19 cellular contexts compared by ENCODE assay signal in genomic region chr16:89707695-89708094, GRCh38. TPM values are rescaled to one million over a fixed set of nuclear protein-coding genes. Genes with fewer than 3 reads are reported as not detected.
DNase-seq lines count a peak whose midpoint lies in the region; ATAC-seq, FAIRE-seq and TF ChIP-seq lines count a peak whose summit lies in the region.
"Had no signal": no experiment of that assay in that cellular context is flagged by ENCODE, and none has a peak within 500 bp of the region (broad histone marks: within the 10 kb centered on the region; RNA-seq: fewer than 3 reads in every experiment).

No MANE protein-coding gene starts in this region.

- intact Hi-C loops in IMR-90 (cut with micrococcal nuclease) (no loop called here), PC-3 (cut with micrococcal nuclease) (loop anchor here (10.0 kb wide), 1 partner anchor 107 kb away; the partner anchor contains the start of gene FANCA), pancreas (cut with DNase I) (loop anchor here in 2 of 3 donors (5.0 kb wide), 1 partner anchor 90 kb away; no protein-coding TSS in a partner anchor)

- H4K20me1 ChIP-seq in IMR-90 (ENCODE audit: insufficient read depth, low read length) = no peaks in the 10 kb centered on the region; the same call in 1 of the 2 replicates
- H4K20me1 ChIP-seq in H1 (replicated peaks in 1 of 2; ENCODE audit: control insufficient read depth in 1 of 2, insufficient read depth in 2 of 2, low read length in 2 of 2) = peaks cover 0 to 5% of the 10 kb centered on the region in 2 experiments
- no peaks in the 10 kb centered on the region for H4K20me1 ChIP-seq in PC-3 (ENCODE audit: low read length)

- H2BK5ac ChIP-seq in IMR-90 (ENCODE audit: low read depth, low read length, poor library complexity, severe bottlenecking) = no peak overlapping the region
- H2BK5ac ChIP-seq in H1 (ENCODE audit: low read depth, low read length) = no peak overlapping the region

- H2AK5ac ChIP-seq in IMR-90 (ENCODE audit: low read depth, low read length) (no peak overlapping the region), H1 (ENCODE audit: low read depth, low read length) (0 out of 2 replicates have a peak overlapping the region, but pooled peaks have one; percentile 4)

- TF ChIP-seq POLR2A in IMR-90 (IDR thresholded peaks at IDR 0.05; ENCODE audit: low read depth, low read length) (no peak), H1 (IDR thresholded peaks at IDR 0.05; ENCODE audit: control extremely low read depth in 1 of 2, low read depth in 2 of 2, low read length in 2 of 2) (no peak)

- no TSS peak for BruUV-seq in IMR-90 (replicated peaks; lab: Mats Ljungman, UMichigan)
- BruUV-seq in PC-3 (replicated peaks; lab: Mats Ljungman, UMichigan) = no TSS peak

- H2BK15ac ChIP-seq in IMR-90 (ENCODE audit: low read depth, low read length) (no peak overlapping the region), H1 (ENCODE audit: low read length) (peak overlapping the region; percentile 92; the same call in 1 of the 2 replicates)

- TF ChIP-seq EP300 in H1 (IDR thresholded peaks at IDR 0.05; ENCODE audit: borderline replicate concordance in 1 of 2, low read depth in 2 of 2, low read length in 2 of 2) = no peak

- no peak overlapping the region for H3K27ac ChIP-seq in IMR-90 (ENCODE audit: insufficient read depth, low read length)
- H3K27ac ChIP-seq in H1 (ENCODE audit: low read depth, low read length) = no peak overlapping the region
- H3K27ac ChIP-seq in PC-3 (ENCODE audit: low read length) = no peak overlapping the region
- no peak overlapping the region for H3K27ac ChIP-seq in pancreas
- H3K27ac ChIP-seq: GM23248 had no signal

- H3K79me2 ChIP-seq in H1 (ENCODE audit: control insufficient read depth in 1 of 2, insufficient read depth in 2 of 2, low read length in 2 of 2) (no peaks in the 10 kb centered on the region), PC-3 (ENCODE audit: low read length) (peaks cover 10% of the 10 kb centered on the region)

- TF ChIP-seq CTCF in IMR-90 (conservative IDR thresholded peaks at IDR 0.05; ENCODE audit: low read depth, low read length) (no peak), H1 (IDR thresholded peaks at IDR 0.05; ENCODE audit: control extremely low read depth in 1 of 3, insufficient read depth in 1 of 3, low read depth in 1 of 3, low read length in 3 of 3) (no peak), PC-3 (conservative IDR thresholded peaks at IDR 0.05; ENCODE audit: low read depth, low read length) (no peak), pancreas (IDR thresholded peaks at IDR 0.05) (no peak)

- no peak overlapping the region for H3K4me3 ChIP-seq in IMR-90 (ENCODE audit: insufficient read depth, low read depth, low read length)
- no peak overlapping the region for H3K4me3 ChIP-seq in H1 (ENCODE audit: extremely low read depth in 1 of 4, insufficient read depth in 2 of 4, low read depth in 3 of 4, low read length in 4 of 4)
- no peak overlapping the region for H3K4me3 ChIP-seq in PC-3 (ENCODE audit: low read length)
- H3K4me3 ChIP-seq in pancreas = no peak overlapping the region
- H3K4me3 ChIP-seq: GM23248 had no signal

- peak overlapping the region; percentile 50 for H2AK9ac ChIP-seq in IMR-90 (replicated peaks; ENCODE audit: low read depth, low read length, poor library complexity)

- H3K9me3 ChIP-seq in IMR-90 (ENCODE audit: control insufficient read depth, insufficient read depth, low read length) = no peaks in the 10 kb centered on the region
- no peaks in the 10 kb centered on the region for H3K9me3 ChIP-seq in H1 (ENCODE audit: insufficient read depth in 2 of 2, low read depth in 1 of 2, low read length in 1 of 2)
- H3K9me3 ChIP-seq in PC-3 (ENCODE audit: low read length) = no peaks in the 10 kb centered on the region
- H3K9me3 ChIP-seq in pancreas = no peaks in the 10 kb centered on the region

- H3K4ac ChIP-seq in IMR-90 (ENCODE audit: low read depth, low read length) = no peak overlapping the region
- no peak overlapping the region for H3K4ac ChIP-seq in H1 (replicated peaks; ENCODE audit: insufficient read length, low read depth, low read length)

- no peaks in the 10 kb centered on the region for H3K79me1 ChIP-seq in IMR-90 (ENCODE audit: low read depth in 1 of 2, low read length in 2 of 2)
- H3K79me1 ChIP-seq in H1 (ENCODE audit: low read depth, low read length) = no peaks in the 10 kb centered on the region

- H2BK12ac ChIP-seq in H1 (ENCODE audit: low read depth, low read length) = 0 out of 2 replicates have a peak overlapping the region, but pooled peaks have one; percentile 50

- no peak for ATAC-seq in IMR-90 (ENCODE audit: low read depth)
- no peak for ATAC-seq in PC-3
- ATAC-seq in pancreas = no peak

- POLR2A ChIA-PET in IMR-90 (lab: Charles Lee; ENCODE audit: unreplicated experiment) (no interaction called here), H1 (lab: Charles Lee; ENCODE audit: partially characterized antibody) (interaction anchor here (0.6 to 16.7 kb wide), 5 partner anchors 7 to 166 kb away, joined by 3 to 193 read pairs (median 36); partner anchors contain the start of genes TCF25 and VPS9D1), PC-3 (lab: Charles Lee; ENCODE audit: unreplicated experiment) (no interaction called here)

- DNase-seq in 8988T = peak; percentile 65
- no peak for DNase-seq in IMR-90
- DNase-seq in H1 (ENCODE audit: low read depth in 1 of 2, low spot score in 2 of 2) = no peak
- no peak for DNase-seq in PC-3
- DNase-seq in NCI-H510A (lab: John Stamatoyannopoulos, UW) = no peak
- no peak for DNase-seq in pancreas
- DNase-seq: GM23248, HCEC 1CT, MV-4-11, NCI-H1105 treated with DMSO at 0.1 percent for 48 hours, NCI-H2029 treated with DMSO at 0.1 percent for 48 hours, NCI-H226, NCI-H524 treated with DMSO at 0.1 percent for 48 hours, NCI-H82, SHP77 had no signal

- no peak overlapping the region for H3K14ac ChIP-seq in IMR-90 (replicated peaks; ENCODE audit: low read depth, low read length)
- no peak overlapping the region for H3K14ac ChIP-seq in H1 (ENCODE audit: insufficient read length)

- H2BK120ac ChIP-seq in IMR-90 (ENCODE audit: low read depth, low read length) (no peak overlapping the region), H1 (replicated peaks; ENCODE audit: low read depth, low read length) (no peak overlapping the region)

- H3K9me2 ChIP-seq in PC-3 (replicated peaks; ENCODE audit: low read length) = no peaks in the 10 kb centered on the region

- TF ChIP-seq RAD21 in IMR-90 (IDR thresholded peaks at IDR 0.05; ENCODE audit: low read length) (no peak), H1 (IDR thresholded peaks at IDR 0.05 in 1 of 2, conservative IDR thresholded peaks at IDR 0.05 in 1 of 2; ENCODE audit: low read depth in 2 of 2, low read length in 2 of 2) (no peak)

- H3K4me2 ChIP-seq in IMR-90 (ENCODE audit: low read depth, low read length) = no peak overlapping the region
- no peak overlapping the region for H3K4me2 ChIP-seq in H1 (ENCODE audit: insufficient read depth in 1 of 2, low read depth in 2 of 2, low read length in 2 of 2)
- H3K4me2 ChIP-seq in PC-3 (ENCODE audit: low read length) = no peak overlapping the region

- 93% methylated on average over 5 of the region's 9 CpGs; no CpG with 5 or more reads in 1 of the 2 experiments for WGBS in IMR-90 (ENCODE audit: extremely low coverage in 2 of 2, insufficient read length in 1 of 2), 2 experiments
- WGBS in H1 (ENCODE audit: extremely low coverage in 1 of 2, insufficient coverage in 1 of 2, insufficient read length in 1 of 2, insufficient replicate concordance in 2 of 2, low coverage in 1 of 2, low lambda C conversion rate in 2 of 2, missing lambda C conversion rate in 1 of 2), 2 experiments = 92% methylated on average over 9 of the region's 9 CpGs; no CpG with 5 or more reads in 1 of the 2 experiments
- WGBS in pancreas, 2 donors = 86 to 88% methylated on average over 9 of the region's 9 CpGs

- H4K91ac ChIP-seq in IMR-90 (ENCODE audit: insufficient read depth, low read depth, low read length) (no peak overlapping the region), H1 (replicated peaks; ENCODE audit: insufficient read length, low read length) (no peak overlapping the region)

- dilution Hi-C loops in IMR-90 (cut with HindIII; ENCODE audit: low sequenced_read_pairs, unreplicated experiment) = no loop called here

- FAIRE-seq in H1 (lab: Jason Lieb, UNC) (no peak), pancreas (lab: Jason Lieb, UNC) (no peak)
- FAIRE-seq: A204.1, G401.6, GM18507, HTR-8/SVneo had no signal

- no peak overlapping the region for H4K8ac ChIP-seq in IMR-90 (ENCODE audit: low read depth in 2 of 2, low read length in 2 of 2)
- H4K8ac ChIP-seq in H1 (ENCODE audit: extremely low read depth, insufficient read depth, low read length) = no peak overlapping the region

- H3K27me3 ChIP-seq in IMR-90 (ENCODE audit: control insufficient read depth, insufficient read depth, low read length) = no peaks in the 10 kb centered on the region
- H3K27me3 ChIP-seq in H1 (replicated peaks in 1 of 4; ENCODE audit: control insufficient read depth in 3 of 4, extremely low read depth in 1 of 4, insufficient read depth in 3 of 4, low read length in 3 of 4) = peaks cover 0 to 9% (median 2%) of the 10 kb centered on the region in 4 experiments; a peak in 3 of 7 replicates
- H3K27me3 ChIP-seq in PC-3 (ENCODE audit: low read length) = no peaks in the 10 kb centered on the region
- no peaks in the 10 kb centered on the region for H3K27me3 ChIP-seq in pancreas

- H3K36me3 ChIP-seq in IMR-90 (ENCODE audit: control insufficient read depth, insufficient read depth, low read length) = peaks cover 15% of the 10 kb centered on the region; the same call in 1 of the 2 replicates
- no peaks in the 10 kb centered on the region for H3K36me3 ChIP-seq in H1 (ENCODE audit: control insufficient read depth in 2 of 4, insufficient read depth in 4 of 4, low read length in 3 of 4)
- no peaks in the 10 kb centered on the region for H3K36me3 ChIP-seq in PC-3 (ENCODE audit: low read depth, low read length)
- no peaks in the 10 kb centered on the region for H3K36me3 ChIP-seq in pancreas

- H3K23ac ChIP-seq in IMR-90 (ENCODE audit: low read depth, low read length) (no peak overlapping the region), H1 (ENCODE audit: insufficient read length) (no peak overlapping the region)

- no peak overlapping the region for H4K5ac ChIP-seq in IMR-90 (ENCODE audit: low read depth, low read length)
- no peak overlapping the region for H4K5ac ChIP-seq in H1 (ENCODE audit: insufficient read length, low read depth, low read length)

- H3K4me1 ChIP-seq in IMR-90 (ENCODE audit: control insufficient read depth, insufficient read depth, low read length) (peaks cover 6% of the 10 kb centered on the region), H1 (replicated peaks in 1 of 4; ENCODE audit: control insufficient read depth in 3 of 4, insufficient read depth in 4 of 4, low read length in 3 of 4) (peaks cover 0 to 18% (median 12%) of the 10 kb centered on the region in 4 experiments; a peak in 6 of 7 replicates), PC-3 (ENCODE audit: insufficient read depth, low read length) (no peaks in the 10 kb centered on the region), pancreas (peaks cover 0 to 4% (median 0%) of the 10 kb centered on the region in 3 donors)

- no peaks in the 10 kb centered on the region for H3F3A ChIP-seq in PC-3 (ENCODE audit: low read length, unreplicated experiment)

- CTCF ChIA-PET in IMR-90 (lab: Yijun Ruan, JAX) = no interaction called here
- CTCF ChIA-PET in H1 (lab: Charles Lee; ENCODE audit: partially characterized antibody) = interaction anchor here (0.6 to 7.2 kb wide), 10 partner anchors 7 to 203 kb away, joined by 3 to 69 read pairs (median 4); partner anchors contain the start of gene SPATA2L
- CTCF ChIA-PET in PC-3 (lab: Charles Lee) = no interaction called here

- H2AFZ ChIP-seq in IMR-90 (replicated peaks; ENCODE audit: low read length, poor library complexity) = no peak overlapping the region
- H2AFZ ChIP-seq in H1 (ENCODE audit: low read length) = no peak overlapping the region
- H2AFZ ChIP-seq in PC-3 (ENCODE audit: low read length) = no peak overlapping the region
- H2AFZ ChIP-seq: GM23248 had no signal

- no peaks in the 10 kb centered on the region for H3K9me1 ChIP-seq in IMR-90 (ENCODE audit: insufficient read depth, low read length)

- peaks cover 3% of the 10 kb centered on the region; the same call in 1 of the 2 replicates for H3K23me2 ChIP-seq in H1 (ENCODE audit: low read depth, low read length)

- in situ Hi-C loops in IMR-90 (cut with MboI; ENCODE audit: low sequenced_read_pairs) = no loop called here

- H2BK20ac ChIP-seq in IMR-90 (ENCODE audit: low read depth, low read length) (no peak overlapping the region), H1 (ENCODE audit: low read length) (no peak overlapping the region)

- H3K9ac ChIP-seq in IMR-90 (ENCODE audit: low read depth, low read length) (no peak overlapping the region), H1 (replicated peaks in 1 of 4; ENCODE audit: extremely low read depth in 1 of 4, low read depth in 3 of 4, low read length in 3 of 4) (no peak overlapping the region), PC-3 (ENCODE audit: low read length) (no peak overlapping the region)
- H3K9ac ChIP-seq: GM23248 had no signal

- H3K18ac ChIP-seq in IMR-90 (ENCODE audit: low read depth, low read length) = no peak overlapping the region
- no peak overlapping the region for H3K18ac ChIP-seq in H1 (ENCODE audit: extremely low read depth, low read length)

- H3K56ac ChIP-seq in IMR-90 (ENCODE audit: extremely low read depth, insufficient read depth, low read length) = no peak overlapping the region
- H3K56ac ChIP-seq in H1 (replicated peaks; ENCODE audit: insufficient read length, low read depth, low read length) = no peak overlapping the region

RNA-seq across cellular contexts. Expression of gene SPATA2L, which starts 6.2 kb away (rescaled TPM):
- 4.8 and 5.0 TPM in 2 replicates for total RNA-seq in IMR-90 (2012; rRNA removed)
- polyA plus RNA-seq in IMR-90 (2012; rRNA removed) = 6.9 and 8.8 TPM in 2 replicates
- polyA plus RNA-seq in IMR-90 (2012; cell fraction: cytosol; rRNA removed) = 11.7 and 14.7 TPM in 2 replicates
- 5.4 and 20.5 TPM in 2 replicates for polyA plus RNA-seq in IMR-90 (2012; cell fraction: nucleus; rRNA removed; ENCODE audit: low replicate concordance)
- total RNA-seq in H1 (2021; fragmentation: NEBNext Ultra II Directional; extraction: Animal tissue kit (Norgen Biotek cat#: 25700)) = 12.5 and 12.7 TPM in 2 replicates
- 9.3 and 17.7 TPM in 2 replicates for polyA plus RNA-seq in H1 (2011; rRNA removed)
- 13.4 TPM for polyA plus RNA-seq in H1 (2011; cell fraction: cytosol; rRNA removed)
- 16.3 TPM for polyA plus RNA-seq in H1 (2011; cell fraction: nucleus; rRNA removed)
- polyA plus RNA-seq in H1 (2012, experiment 1 of 2) = 5.2 to 10.1 TPM (median 9.8 TPM) in 4 replicates
- polyA plus RNA-seq in H1 (2012, experiment 2 of 2) = 10.5 TPM
- polyA plus RNA-seq in H1 (2013, experiment 1 of 2) = 5.4 TPM
- 4.9 TPM for polyA plus RNA-seq in H1 (2013, experiment 2 of 2)
- polyA minus RNA-seq in H1 (2011; rRNA and poly(A)+ RNA removed) = 3.4 and 3.5 TPM in 2 replicates
- 9.9 TPM for polyA minus RNA-seq in H1 (2011; cell fraction: cytosol; rRNA and poly(A)+ RNA removed)
- 16.0 TPM for polyA minus RNA-seq in H1 (2011; cell fraction: nucleus; rRNA and poly(A)+ RNA removed)
- total RNA-seq in PC-3 (2014; rRNA removed) = 12.2 and 21.5 TPM in 2 replicates
- 10 to 100 TPM in 4 of 6 donors, 1 to 10 TPM in 2; 9.2 to 22.3 (median 11.1) TPM for total RNA-seq in pancreas
- 10 to 100 TPM; 14.8 to 16.6 TPM for polyA plus RNA-seq in pancreas

RNA-seq across cellular contexts. Expression of gene VPS9D1, which starts 13.0 kb away (rescaled TPM):
- total RNA-seq in IMR-90 (2012; rRNA removed) = 1.8 and 1.9 TPM in 2 replicates
- polyA plus RNA-seq in IMR-90 (2012; rRNA removed) = 20.3 and 27.0 TPM in 2 replicates
- polyA plus RNA-seq in IMR-90 (2012; cell fraction: cytosol; rRNA removed) = 11.0 and 11.5 TPM in 2 replicates
- 98.5 and 189 TPM in 2 replicates for polyA plus RNA-seq in IMR-90 (2012; cell fraction: nucleus; rRNA removed; ENCODE audit: low replicate concordance)
- 5.4 and 5.8 TPM in 2 replicates for total RNA-seq in H1 (2021; fragmentation: NEBNext Ultra II Directional; extraction: Animal tissue kit (Norgen Biotek cat#: 25700))
- 2.9 and 6.0 TPM in 2 replicates for polyA plus RNA-seq in H1 (2011; rRNA removed)
- 4.7 TPM for polyA plus RNA-seq in H1 (2011; cell fraction: cytosol; rRNA removed)
- 26.8 TPM for polyA plus RNA-seq in H1 (2011; cell fraction: nucleus; rRNA removed)
- polyA plus RNA-seq in H1 (2012, experiment 1 of 2) = 3.1 to 5.6 TPM (median 5.0 TPM) in 4 replicates
- 3.6 TPM for polyA plus RNA-seq in H1 (2012, experiment 2 of 2)
- 2.7 TPM for polyA plus RNA-seq in H1 (2013, experiment 1 of 2)
- polyA plus RNA-seq in H1 (2013, experiment 2 of 2) = 2.2 TPM
- 1.1 and 1.4 TPM in 2 replicates for polyA minus RNA-seq in H1 (2011; rRNA and poly(A)+ RNA removed)
- 1.8 TPM for polyA minus RNA-seq in H1 (2011; cell fraction: cytosol; rRNA and poly(A)+ RNA removed)
- polyA minus RNA-seq in H1 (2011; cell fraction: nucleus; rRNA and poly(A)+ RNA removed) = 4.0 TPM
- 4.4 and 6.7 TPM in 2 replicates for total RNA-seq in PC-3 (2014; rRNA removed)
- total RNA-seq in pancreas = 1 to 10 TPM; 3.9 to 7.5 (median 5.6) TPM
- 10 to 100 TPM; 27.3 to 30.1 TPM for polyA plus RNA-seq in pancreas

RNA-seq across cellular contexts. Expression of gene ZNF276, which starts 13.6 kb away (rescaled TPM):
- total RNA-seq in IMR-90 (2012; rRNA removed) (4.1 and 4.2 TPM in 2 replicates), PC-3 (2014; rRNA removed) (30.1 and 32.7 TPM in 2 replicates), pancreas (10 to 100 TPM in 4 of 6 donors, 1 to 10 TPM in 2; 7.9 to 18.7 (median 10.7) TPM)
- polyA plus RNA-seq in IMR-90 (2012; rRNA removed) (18.6 and 19.1 TPM in 2 replicates), H1 (2011; rRNA removed) (6.4 and 10.0 TPM in 2 replicates), pancreas (10 to 100 TPM; 29.1 to 49.3 TPM)
- polyA plus RNA-seq in IMR-90 (2012; cell fraction: cytosol; rRNA removed) = 4.2 and 9.3 TPM in 2 replicates
- polyA plus RNA-seq in IMR-90 (2012; cell fraction: nucleus; rRNA removed; ENCODE audit: low replicate concordance) = 87.7 and 168 TPM in 2 replicates
- 9.3 and 9.6 TPM in 2 replicates for total RNA-seq in H1 (2021; fragmentation: NEBNext Ultra II Directional; extraction: Animal tissue kit (Norgen Biotek cat#: 25700))
- polyA plus RNA-seq in H1 (2011; cell fraction: cytosol; rRNA removed) = 8.0 TPM
- polyA plus RNA-seq in H1 (2011; cell fraction: nucleus; rRNA removed) = 32.3 TPM
- 7.8 to 13.8 TPM (median 13.0 TPM) in 4 replicates for polyA plus RNA-seq in H1 (2012, experiment 1 of 2)
- 3.1 TPM for polyA plus RNA-seq in H1 (2012, experiment 2 of 2)
- 3.9 TPM for polyA plus RNA-seq in H1 (2013, experiment 1 of 2)
- 3.3 TPM for polyA plus RNA-seq in H1 (2013, experiment 2 of 2)
- 4.4 and 6.2 TPM in 2 replicates for polyA minus RNA-seq in H1 (2011; rRNA and poly(A)+ RNA removed)
- polyA minus RNA-seq in H1 (2011; cell fraction: cytosol; rRNA and poly(A)+ RNA removed) = 11.2 TPM
- 11.4 TPM for polyA minus RNA-seq in H1 (2011; cell fraction: nucleus; rRNA and poly(A)+ RNA removed)

RNA-seq across cellular contexts. Expression of gene CDK10, which starts 21.2 kb away (rescaled TPM):
- total RNA-seq in IMR-90 (2012; rRNA removed) (18.6 and 19.5 TPM in 2 replicates), PC-3 (2014; rRNA removed) (50.0 and 51.1 TPM in 2 replicates), pancreas (10 to 100 TPM; 33.7 to 92.7 (median 51.3) TPM)
- polyA plus RNA-seq in IMR-90 (2012; rRNA removed) (61.8 and 65.3 TPM in 2 replicates), H1 (2011; rRNA removed) (49.5 and 87.5 TPM in 2 replicates), pancreas (100 to 1,000 TPM; 224 to 253 TPM)
- polyA plus RNA-seq in IMR-90 (2012; cell fraction: cytosol; rRNA removed) = 36.5 and 41.9 TPM in 2 replicates
- polyA plus RNA-seq in IMR-90 (2012; cell fraction: nucleus; rRNA removed; ENCODE audit: low replicate concordance) = 292 and 559 TPM in 2 replicates
- 76.8 and 83.9 TPM in 2 replicates for total RNA-seq in H1 (2021; fragmentation: NEBNext Ultra II Directional; extraction: Animal tissue kit (Norgen Biotek cat#: 25700))
- 91.7 TPM for polyA plus RNA-seq in H1 (2011; cell fraction: cytosol; rRNA removed)
- 406 TPM for polyA plus RNA-seq in H1 (2011; cell fraction: nucleus; rRNA removed)
- polyA plus RNA-seq in H1 (2012, experiment 1 of 2) = 82.0 to 144 TPM (median 116 TPM) in 4 replicates
- 45.2 TPM for polyA plus RNA-seq in H1 (2012, experiment 2 of 2)
- polyA plus RNA-seq in H1 (2013, experiment 1 of 2) = 49.2 TPM
- polyA plus RNA-seq in H1 (2013, experiment 2 of 2) = 43.1 TPM
- 36.6 and 43.1 TPM in 2 replicates for polyA minus RNA-seq in H1 (2011; rRNA and poly(A)+ RNA removed)
- polyA minus RNA-seq in H1 (2011; cell fraction: cytosol; rRNA and poly(A)+ RNA removed) = 64.7 TPM
- polyA minus RNA-seq in H1 (2011; cell fraction: nucleus; rRNA and poly(A)+ RNA removed) = 58.6 TPM

RNA-seq across cellular contexts. Expression of gene SPATA33, which starts 50.1 kb away (rescaled TPM):
- total RNA-seq in IMR-90 (2012; rRNA removed) (0.90 and 1.1 TPM in 2 replicates), PC-3 (2014; rRNA removed) (7.9 and 10.1 TPM in 2 replicates), pancreas (1 to 10 TPM; 2.4 to 6.3 (median 3.3) TPM)
- polyA plus RNA-seq in IMR-90 (2012; rRNA removed) (3.2 and 3.4 TPM in 2 replicates), H1 (2011; rRNA removed) (5.4 and 8.4 TPM in 2 replicates), pancreas (1 to 10 TPM; 8.3 to 9.3 TPM)
- polyA plus RNA-seq in IMR-90 (2012; cell fraction: cytosol; rRNA removed) = 1.8 and 2.4 TPM in 2 replicates
- polyA plus RNA-seq in IMR-90 (2012; cell fraction: nucleus; rRNA removed; ENCODE audit: low replicate concordance) = 7.6 and 17.1 TPM in 2 replicates
- 13.5 and 16.9 TPM in 2 replicates for total RNA-seq in H1 (2021; fragmentation: NEBNext Ultra II Directional; extraction: Animal tissue kit (Norgen Biotek cat#: 25700))
- 6.2 TPM for polyA plus RNA-seq in H1 (2011; cell fraction: cytosol; rRNA removed)
- 7.4 TPM for polyA plus RNA-seq in H1 (2011; cell fraction: nucleus; rRNA removed)
- 6.9 to 11.5 TPM (median 10.4 TPM) in 4 replicates for polyA plus RNA-seq in H1 (2012, experiment 1 of 2)
- 7.0 TPM for polyA plus RNA-seq in H1 (2012, experiment 2 of 2)
- polyA plus RNA-seq in H1 (2013, experiment 1 of 2) = 14.6 TPM
- 15.6 TPM for polyA plus RNA-seq in H1 (2013, experiment 2 of 2)
- 6.0 TPM in 2 replicates for polyA minus RNA-seq in H1 (2011; rRNA and poly(A)+ RNA removed)
- polyA minus RNA-seq in H1 (2011; cell fraction: cytosol; rRNA and poly(A)+ RNA removed) = 11.2 TPM
- 8.0 TPM for polyA minus RNA-seq in H1 (2011; cell fraction: nucleus; rRNA and poly(A)+ RNA removed)
